ENCODE assay signal across 1 cellular context in the genomic region with DNA sequence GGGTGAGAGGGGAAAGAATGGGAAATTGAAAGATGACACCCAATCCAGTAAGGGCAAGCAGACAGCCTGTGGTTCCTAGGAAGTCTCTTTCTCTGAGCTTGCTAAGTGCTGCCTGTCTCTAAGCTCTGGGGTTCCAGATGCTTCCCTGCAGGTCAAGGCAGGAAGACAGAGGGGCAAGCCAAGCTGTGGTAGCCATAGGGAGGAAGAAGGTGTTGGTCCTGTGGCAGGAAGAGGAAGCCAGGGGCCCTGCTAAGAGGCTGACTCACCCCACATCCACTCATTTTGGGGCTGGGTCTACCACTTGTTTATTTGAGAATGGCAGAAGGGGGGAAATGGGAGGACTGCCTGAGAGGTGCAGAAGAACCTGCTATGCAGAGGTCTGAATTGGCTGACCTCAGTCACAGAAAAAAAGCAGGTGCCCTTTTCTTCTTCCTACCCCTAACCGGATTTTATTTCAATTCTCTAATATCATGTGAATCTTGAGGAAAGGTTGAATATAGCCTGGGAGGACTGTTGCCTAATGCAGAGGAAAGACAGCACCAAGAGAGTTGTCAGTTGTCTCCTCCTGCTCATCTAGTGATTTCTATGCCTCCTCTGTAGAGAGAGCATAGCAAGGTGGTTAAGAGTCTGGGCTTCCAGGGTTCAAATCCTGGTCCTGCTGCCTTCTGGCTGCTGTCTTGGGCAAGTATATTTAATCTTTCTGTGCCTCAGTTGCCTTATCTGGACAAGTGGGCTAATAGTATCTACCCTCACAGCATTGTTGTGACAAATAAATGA.
TF ChIP-seq lines count a peak whose summit lies in the region.

No MANE protein-coding gene starts in this region.

TF ChIP-seq in IMR-90, 13 proteins besides CTCF, POLR2A, EP300 and RAD21:
- TF ChIP-seq, protein P1, sequence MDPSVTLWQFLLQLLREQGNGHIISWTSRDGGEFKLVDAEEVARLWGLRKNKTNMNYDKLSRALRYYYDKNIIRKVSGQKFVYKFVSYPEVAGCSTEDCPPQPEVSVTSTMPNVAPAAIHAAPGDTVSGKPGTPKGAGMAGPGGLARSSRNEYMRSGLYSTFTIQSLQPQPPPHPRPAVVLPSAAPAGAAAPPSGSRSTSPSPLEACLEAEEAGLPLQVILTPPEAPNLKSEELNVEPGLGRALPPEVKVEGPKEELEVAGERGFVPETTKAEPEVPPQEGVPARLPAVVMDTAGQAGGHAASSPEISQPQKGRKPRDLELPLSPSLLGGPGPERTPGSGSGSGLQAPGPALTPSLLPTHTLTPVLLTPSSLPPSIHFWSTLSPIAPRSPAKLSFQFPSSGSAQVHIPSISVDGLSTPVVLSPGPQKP (IDR thresholded peaks at IDR 0.05; ENCODE audit: borderline replicate concordance, low read depth, low read length), result no peak
- TF ChIP-seq RCOR1 (IDR thresholded peaks at IDR 0.05; ENCODE audit: insufficient replicate concordance, low read length) (no peak), CHD1 (IDR thresholded peaks at IDR 0.05; ENCODE audit: low read depth, low read length) (no peak), NFE2L2 (IDR thresholded peaks at IDR 0.05; ENCODE audit: low read depth, low read length) (no peak), FOS (IDR thresholded peaks at IDR 0.05; ENCODE audit: low read depth, low read length) (no peak), RFX5 (IDR thresholded peaks at IDR 0.05; ENCODE audit: low read depth, low read length) (no peak), MAFK (IDR thresholded peaks at IDR 0.05; ENCODE audit: low read depth, low read length) (no peak)
TF ChIP-seq in IMR-90: peak in this region for 0.
